8 cellular contexts compared by ENCODE assay signal in the genomic region with DNA sequence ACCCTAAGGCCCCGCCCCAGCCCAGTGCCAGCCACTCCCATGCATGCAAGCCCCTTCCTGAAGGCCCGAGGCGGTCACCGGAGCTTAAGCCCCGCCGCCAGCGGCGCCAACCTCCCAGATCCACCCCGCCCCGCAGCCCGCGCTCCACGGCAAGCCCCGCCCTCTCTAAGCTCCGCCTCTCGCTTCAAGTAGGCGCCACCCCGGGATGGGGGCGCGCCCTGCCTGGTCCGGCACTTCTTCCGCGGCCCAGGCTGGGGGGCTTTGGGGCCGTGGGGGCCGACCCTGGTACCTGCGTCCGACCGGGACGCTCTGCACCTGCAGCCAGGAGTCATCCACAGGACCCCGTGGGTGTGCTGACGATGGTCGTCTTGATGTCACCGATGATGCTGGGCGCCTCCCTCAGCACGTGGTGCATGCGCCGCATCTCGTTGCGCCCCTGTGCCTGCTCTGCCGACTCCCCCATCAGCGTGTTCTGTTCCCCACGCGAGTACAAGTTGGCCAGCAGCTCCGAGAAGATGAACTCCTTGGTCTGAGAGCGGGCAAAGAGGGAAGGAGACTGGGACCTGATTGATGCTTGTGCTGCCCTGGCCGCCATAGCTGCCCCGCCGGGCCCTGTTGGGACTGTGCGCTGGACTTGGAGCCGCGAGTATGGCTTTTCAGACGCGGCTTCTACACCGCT. TPM values are rescaled to one million over a fixed set of nuclear protein-coding genes. Genes with fewer than 3 reads are reported as not detected.
DNase-seq lines count a peak whose midpoint lies in the region; ATAC-seq, FAIRE-seq and TF ChIP-seq lines count a peak whose summit lies in the region.

No MANE protein-coding gene starts in this region.

- ATAC-seq in HG02840 (IDR thresholded peaks at IDR 0.05; ENCODE audit: low FRiP score, unreplicated experiment) (peak; percentile 93), T-cell (replicated peaks in 1 of 4) (peak; percentile 93 to 98 (median 97)), left cardiac atrium (peak; percentile 98 to 99), upper lobe of right lung (peak; percentile 99)

- H3K4me3 ChIP-seq in upper lobe of right lung = peak overlapping the region; percentile 93

- TF ChIP-seq POLR2A in GM12891 (IDR thresholded peaks at IDR 0.05; ENCODE audit: low read depth, low read length) = no peak

- H3K36me3 Mint-ChIP-seq in T-cell = no peaks in the 10 kb centered on the region
- no peaks in the 10 kb centered on the region for H3K36me3 Mint-ChIP-seq in progenitor cell of endocrine pancreas (ENCODE audit: insufficient read depth)

- H3K4me1 ChIP-seq in upper lobe of right lung = peaks cover 5% of the 10 kb centered on the region

- DNase-seq in GM12891 (ENCODE audit: insufficient read length, low spot score) = peak; percentile 97
- DNase-seq in NCI-H1436 treated with DMSO at 0.1 percent for 48 hours (lab: John Stamatoyannopoulos, UW) = peak; percentile 66
- DNase-seq in T-cell = peak; percentile 63 to 92 (median 82)
- DNase-seq in amniotic epithelial cell (ENCODE audit: low read depth) = peak; percentile 93
- peak; percentile 96 for DNase-seq in left cardiac atrium
- peak; percentile 90 for DNase-seq in progenitor cell of endocrine pancreas (ENCODE audit: low spot score, unreplicated experiment)
- DNase-seq in upper lobe of right lung = peak; percentile 98

- H3K27me3 Mint-ChIP-seq in T-cell (peaks cover 0 to 3% of the 10 kb centered on the region in 2 donors), progenitor cell of endocrine pancreas (peaks cover 35% of the 10 kb centered on the region)

- no peaks in the 10 kb centered on the region for H3K36me3 ChIP-seq in upper lobe of right lung

- H3K4me1 Mint-ChIP-seq in T-cell = peaks cover 12 to 19% (median 16%) of the 10 kb centered on the region in 3 donors
- H3K4me1 Mint-ChIP-seq in progenitor cell of endocrine pancreas (ENCODE audit: low read depth) = peaks cover 3% of the 10 kb centered on the region

- no peak overlapping the region for H3K27ac ChIP-seq in upper lobe of right lung

- CTCF ChIA-PET in T-cell (lab: Charles Lee) = interaction anchor here in 1 of 2 donors (0.6 kb wide), 2 partner anchors 66 to 131 kb away, joined by 3 read pairs; no protein-coding TSS in a partner anchor

- H3K9me3 Mint-ChIP-seq in T-cell = no peaks in the 10 kb centered on the region
- H3K9me3 Mint-ChIP-seq in progenitor cell of endocrine pancreas (ENCODE audit: low read depth) = no peaks in the 10 kb centered on the region

- peak overlapping the region; percentile 80 to 85 (median 84) for H3K4me3 Mint-ChIP-seq in T-cell
- H3K4me3 Mint-ChIP-seq in progenitor cell of endocrine pancreas (ENCODE audit: low read depth) = peak overlapping the region; percentile 86

- H3K9me3 ChIP-seq in upper lobe of right lung = no peaks in the 10 kb centered on the region

- H3K27me3 ChIP-seq in upper lobe of right lung = no peaks in the 10 kb centered on the region

- H3K27ac Mint-ChIP-seq in T-cell (peak overlapping the region in 1 of 2 donors; percentile 48), progenitor cell of endocrine pancreas (no peak overlapping the region)

- intact Hi-C loops in left cardiac atrium (cut with DNase I) (loop anchor here in 1 of 2 donors (10.0 kb wide), 1 partner anchor 66 kb away; no protein-coding TSS in a partner anchor), upper lobe of right lung (cut with DNase I) (no loop called here)

- POLR2A ChIA-PET in T-cell (lab: Charles Lee) = interaction anchor here (0.5 to 0.6 kb wide), 2 partner anchors 20 to 119 kb away, joined by 3 read pairs; no protein-coding TSS in a partner anchor

- no peak for TF ChIP-seq CTCF in progenitor cell of endocrine pancreas (IDR thresholded peaks at IDR 0.05; ENCODE audit: unreplicated experiment)
- no peak for TF ChIP-seq CTCF in upper lobe of right lung (IDR thresholded peaks at IDR 0.05)

- peak; percentile 95 for FAIRE-seq in GM12891 (lab: Jason Lieb, UNC)

TF ChIP-seq in GM12891, 5 proteins besides CTCF, POLR2A, EP300 and RAD21:
- TF ChIP-seq POLR2AphosphoS5 (IDR thresholded peaks at IDR 0.05; ENCODE audit: low read depth, low read length) = no peak
- TF ChIP-seq TAF1 (IDR thresholded peaks at IDR 0.05; ENCODE audit: low read depth, low read length) = no peak
- no peak for TF ChIP-seq POU2F2 (IDR thresholded peaks at IDR 0.05; ENCODE audit: low read depth, low read length)
- no peak for TF ChIP-seq PAX5 (IDR thresholded peaks at IDR 0.05; ENCODE audit: insufficient read depth, low read length, severe bottlenecking)
- no peak for TF ChIP-seq SPI1 (IDR thresholded peaks at IDR 0.05; ENCODE audit: low read depth, low read length)
TF ChIP-seq in GM12891: peak in this region for 0.

RNA-seq across cellular contexts. Expression of a gene that starts 26.1 kb away (rescaled TPM):
- 0.67 TPM for polyA plus RNA-seq in GM12891 (2012; ENCODE audit: low read depth, missing spikeins)
- under 1 TPM in 3 of 5 donors, not detected in 2; 0.06 to 0.07 (median 0.06) TPM for total RNA-seq in T-cell
- 10 to 100 TPM; 16.8 to 27.6 TPM for total RNA-seq in left cardiac atrium
- total RNA-seq in progenitor cell of endocrine pancreas = 0.41 and 0.51 TPM in 2 replicates
- total RNA-seq in upper lobe of right lung = 12.6 TPM
